ENCODE assay signal across 1 cellular context in the genomic region with DNA sequence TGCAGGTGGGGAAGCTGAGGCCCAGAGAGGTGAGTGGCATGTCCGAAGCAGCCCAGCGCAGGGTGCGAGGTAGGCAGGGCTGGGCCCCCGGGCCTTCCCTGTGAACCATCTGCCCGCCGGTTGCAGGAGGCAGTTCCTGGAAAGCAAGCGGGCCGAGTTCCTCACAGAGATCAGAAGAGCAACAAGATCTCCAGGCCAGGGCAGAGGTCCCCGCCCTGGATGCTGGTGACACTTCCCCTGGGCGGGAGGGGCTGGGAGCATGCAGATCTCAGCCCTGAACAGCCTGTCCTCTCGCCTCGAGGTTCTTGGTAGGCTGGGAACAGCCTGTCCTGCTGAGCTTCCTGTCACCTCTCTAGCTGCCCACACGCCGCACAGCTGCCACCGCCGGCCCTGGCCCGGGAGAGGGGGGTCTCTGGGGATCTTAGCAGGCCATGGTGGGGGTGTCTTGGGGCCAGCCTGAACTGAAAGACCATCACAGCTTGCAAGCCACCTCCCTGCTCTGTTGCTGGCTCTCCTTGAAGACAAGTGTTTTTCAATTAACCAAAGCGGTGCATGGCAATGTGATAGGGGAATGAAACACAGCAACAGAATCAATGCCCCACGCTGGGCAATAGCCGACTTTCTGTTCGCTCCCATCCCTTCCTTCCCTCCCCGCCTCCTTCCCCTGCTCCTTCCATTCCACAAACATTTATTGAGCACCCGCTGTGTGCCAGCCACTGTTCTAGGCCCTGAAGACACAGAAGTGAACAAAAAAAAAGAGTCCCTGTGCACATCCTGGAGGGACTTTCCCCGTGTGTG.
TF ChIP-seq lines count a peak whose summit lies in the region.

No MANE protein-coding gene starts in this region.

TF ChIP-seq in H1, 55 proteins besides CTCF, POLR2A, EP300 and RAD21:
- TF ChIP-seq RXRA (IDR thresholded peaks at IDR 0.05; ENCODE audit: insufficient read depth, low read depth, low read length) (no peak), MAX (IDR thresholded peaks at IDR 0.05) (peak; percentile 21; the same call in 1 of the 2 replicates), E2F6 (IDR thresholded peaks at IDR 0.05) (peak; percentile 45; the same call in 1 of the 2 replicates)
